In genomic region chr1:238279694-238280380, GRCh38 we compare ENCODE assay signal across 23 cellular contexts.
DNase-seq lines count a peak whose midpoint lies in the region; ATAC-seq, FAIRE-seq and TF ChIP-seq lines count a peak whose summit lies in the region.
"Had no signal": no experiment of that assay in that cellular context is flagged by ENCODE, and none has a peak within 500 bp of the region (broad histone marks: within the 10 kb centered on the region; RNA-seq: fewer than 3 reads in every experiment).

No MANE protein-coding gene starts in this region.

- no peak for TF ChIP-seq EP300 in gastroesophageal sphincter (IDR thresholded peaks at IDR 0.05)

- H3K36me3 ChIP-seq in right atrium auricular region (no peaks in the 10 kb centered on the region), gastroesophageal sphincter (no peaks in the 10 kb centered on the region)
- H3K36me3 ChIP-seq: BE2C, BLaER1 had no signal

- peaks cover 0 to 13% of the 10 kb centered on the region in 2 donors for H3K9me3 ChIP-seq in right atrium auricular region
- peaks cover 0 to 15% (median 0%) of the 10 kb centered on the region in 3 donors for H3K9me3 ChIP-seq in gastroesophageal sphincter
- H3K9me3 ChIP-seq: BE2C had no signal

- H3K27ac Mint-ChIP-seq in osteocyte (ENCODE audit: unreplicated experiment), result no peak overlapping the region
- H3K27ac Mint-ChIP-seq: CD14-positive monocyte; CD4-positive, alpha-beta memory T cell; CD4-positive, CD25-positive, alpha-beta regulatory T cell had no signal

- TF ChIP-seq POLR2A in gastroesophageal sphincter (IDR thresholded peaks at IDR 0.05), result no peak

- no peak for DNase-seq in Right ventricle myocardium superior
- no peak for DNase-seq in right atrium auricular region (ENCODE audit: low spot score)
- no peak for DNase-seq in D721Med (ENCODE audit: insufficient read length, low spot score)
- no peak for DNase-seq in iPS-NIHi11 (ENCODE audit: low spot score)
- DNase-seq in germinal center (ENCODE audit: low spot score), result no peak
- no peak for DNase-seq in osteocyte (ENCODE audit: extremely low spot score, unreplicated experiment)
- DNase-seq: 8988T; ACHN; BE2C; C1 segment of cervical spinal cord; CD4-positive, alpha-beta memory T cell; CD4-positive, CD25-positive, alpha-beta regulatory T cell; CD8-positive, alpha-beta memory T cell; COR-L47; DMS79 treated with DMSO at 0.1 percent for 48 hours; GF-D8 had no signal

- H3K4me1 ChIP-seq in right atrium auricular region, result no peaks in the 10 kb centered on the region
- H3K4me1 ChIP-seq in gastroesophageal sphincter, result peaks cover 0 to 10% (median 0%) of the 10 kb centered on the region in 3 donors
- H3K4me1 ChIP-seq: BE2C, BLaER1 had no signal

- no peaks in the 10 kb centered on the region for H3K27me3 Mint-ChIP-seq in osteocyte (ENCODE audit: unreplicated experiment)
- H3K27me3 Mint-ChIP-seq: CD4-positive, alpha-beta memory T cell; CD4-positive, CD25-positive, alpha-beta regulatory T cell; CD8-positive, alpha-beta memory T cell had no signal

- H3K4me3 Mint-ChIP-seq in osteocyte (ENCODE audit: unreplicated experiment), result no peak overlapping the region
- H3K4me3 Mint-ChIP-seq: CD14-positive monocyte; CD4-positive, alpha-beta memory T cell; CD4-positive, CD25-positive, alpha-beta regulatory T cell; CD8-positive, alpha-beta memory T cell had no signal

- intact Hi-C loops in Right ventricle myocardium superior (cut with DNase I), result no loop called here

- ATAC-seq in Right ventricle myocardium superior (ENCODE audit: poor library complexity) (peak; percentile 61), gastroesophageal sphincter (peak; percentile 73)

- H3K36me3 Mint-ChIP-seq in osteocyte (ENCODE audit: unreplicated experiment), result peaks cover 10% of the 10 kb centered on the region
- H3K36me3 Mint-ChIP-seq: CD14-positive monocyte; CD4-positive, alpha-beta memory T cell; CD4-positive, CD25-positive, alpha-beta regulatory T cell; CD8-positive, alpha-beta memory T cell had no signal

- no peak overlapping the region for H3K27ac ChIP-seq in right atrium auricular region
- H3K27ac ChIP-seq in gastroesophageal sphincter, result peak overlapping the region in 1 of 4 donors; percentile 35
- H3K27ac ChIP-seq: BLaER1 had no signal

- H3K4me3 ChIP-seq in right atrium auricular region (no peak overlapping the region), gastroesophageal sphincter (no peak overlapping the region)
- H3K4me3 ChIP-seq: BLaER1 had no signal

- WGBS in gastroesophageal sphincter (ENCODE audit: low coverage in 1 of 2), 2 donors, result 25 to 56% methylated on average over 3 of the region's 3 CpGs

- no peak for TF ChIP-seq CTCF in right atrium auricular region (IDR thresholded peaks at IDR 0.05)
- no peak for TF ChIP-seq CTCF in D721Med (IDR thresholded peaks at IDR 0.05; ENCODE audit: insufficient read depth, missing control alignments)
- no peak for TF ChIP-seq CTCF in gastroesophageal sphincter (IDR thresholded peaks at IDR 0.05)
- TF ChIP-seq CTCF in osteocyte (IDR thresholded peaks at IDR 0.05), result no peak

- H3K27me3 ChIP-seq in right atrium auricular region, result no peaks in the 10 kb centered on the region
- H3K27me3 ChIP-seq in gastroesophageal sphincter, result no peaks in the 10 kb centered on the region
- H3K27me3 ChIP-seq: BE2C, BLaER1 had no signal

- FAIRE-seq in D721Med (lab: Jason Lieb, UNC) (peak; percentile 29), TTC549 (lab: Jason Lieb, UNC) (peak; percentile 69)
- FAIRE-seq: G401.6, GM12891, GM19239 had no signal

- peaks cover 7% of the 10 kb centered on the region for H3K4me1 Mint-ChIP-seq in osteocyte (ENCODE audit: unreplicated experiment)
- H3K4me1 Mint-ChIP-seq: CD4-positive, alpha-beta memory T cell; CD4-positive, CD25-positive, alpha-beta regulatory T cell; CD8-positive, alpha-beta memory T cell had no signal

- peaks cover 34% of the 10 kb centered on the region for H3K9me3 Mint-ChIP-seq in osteocyte (ENCODE audit: unreplicated experiment)
